20 cellular contexts compared by ENCODE assay signal in the genomic region with DNA sequence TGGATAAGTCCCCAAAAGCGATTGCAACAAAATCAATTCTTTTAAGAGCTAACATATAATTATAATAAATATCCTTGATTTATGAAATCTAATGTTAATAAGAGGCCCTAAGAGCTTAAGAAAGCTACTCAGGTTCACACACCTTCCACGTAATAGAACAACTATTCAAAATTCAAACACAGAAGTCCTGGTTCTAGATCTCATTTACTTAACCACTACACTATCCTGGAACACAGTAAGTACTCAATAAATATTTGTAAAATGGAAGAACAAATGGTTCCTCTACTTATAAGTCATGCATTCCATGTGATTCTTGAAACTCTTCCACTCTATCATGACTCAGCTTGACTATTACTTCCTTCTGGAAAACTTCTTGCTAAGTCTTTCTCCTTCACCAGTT.
DNase-seq lines count a peak whose midpoint lies in the region; ATAC-seq, FAIRE-seq and TF ChIP-seq lines count a peak whose summit lies in the region.
"Had no signal": no experiment of that assay in that cellular context is flagged by ENCODE, and none has a peak within 500 bp of the region (broad histone marks: within the 10 kb centered on the region; RNA-seq: fewer than 3 reads in every experiment).

No MANE protein-coding gene starts in this region.

- 70 to 85% methylated on average over 2 of the region's 2 CpGs for WGBS in pancreas, 2 donors

- intact Hi-C loops in lower lobe of right lung (cut with DNase I) (no loop called here), pancreas (cut with DNase I) (no loop called here)

- H3K4me1 ChIP-seq in lower lobe of right lung = no peaks in the 10 kb centered on the region
- H3K4me1 ChIP-seq in pancreas = no peaks in the 10 kb centered on the region
- H3K4me1 ChIP-seq: BLaER1 treated with 17β-estradiol and CSF1 and Interleukin-3, amounts not matched to agents 10 nM and 100 nM had no signal

- FAIRE-seq in pancreas (lab: Jason Lieb, UNC) = no peak
- FAIRE-seq: H54, HepG2 had no signal

- no peak overlapping the region for H3K27ac Mint-ChIP-seq in chondrocyte (ENCODE audit: unreplicated experiment)
- H3K27ac Mint-ChIP-seq: B cell; CD8-positive, alpha-beta T cell; HFFc6; IgD-negative memory B cell had no signal

- H3K36me3 Mint-ChIP-seq in chondrocyte (ENCODE audit: low read depth) = no peaks in the 10 kb centered on the region
- H3K36me3 Mint-ChIP-seq: CD8-positive, alpha-beta T cell; IgD-negative memory B cell had no signal

- peak; percentile 41 to 85 for ATAC-seq in lower lobe of right lung
- ATAC-seq in pancreas = no peak
- ATAC-seq: CD8-positive, alpha-beta T cell; HCT116; HepG2 had no signal

- H3K27me3 ChIP-seq in lower lobe of right lung (ENCODE audit: low read depth) = no peaks in the 10 kb centered on the region
- no peaks in the 10 kb centered on the region for H3K27me3 ChIP-seq in MG63
- no peaks in the 10 kb centered on the region for H3K27me3 ChIP-seq in pancreas
- H3K27me3 ChIP-seq: BLaER1 treated with 17β-estradiol and CSF1 and Interleukin-3, amounts not matched to agents 10 nM and 100 nM had no signal

- no peak overlapping the region for H3K4me3 Mint-ChIP-seq in chondrocyte (ENCODE audit: unreplicated experiment)
- H3K4me3 Mint-ChIP-seq: B cell; CD8-positive, alpha-beta T cell; HFFc6; IgD-negative memory B cell had no signal

- no peaks in the 10 kb centered on the region for H3K36me3 ChIP-seq in lower lobe of right lung
- no peaks in the 10 kb centered on the region for H3K36me3 ChIP-seq in MG63
- no peaks in the 10 kb centered on the region for H3K36me3 ChIP-seq in pancreas
- H3K36me3 ChIP-seq: BLaER1 treated with 17β-estradiol and CSF1 and Interleukin-3, amounts not matched to agents 10 nM and 100 nM had no signal

- H3K27ac ChIP-seq in lower lobe of right lung (no peak overlapping the region), pancreas (no peak overlapping the region)
- H3K27ac ChIP-seq: BLaER1 treated with 17β-estradiol and CSF1 and Interleukin-3, amounts not matched to agents 10 nM and 100 nM; GM23248 had no signal

- H3K27me3 Mint-ChIP-seq in chondrocyte (ENCODE audit: low read depth) = peaks cover 12% of the 10 kb centered on the region
- H3K27me3 Mint-ChIP-seq: B cell, IgD-negative memory B cell had no signal

- H3K4me3 ChIP-seq in fibroblast of mammary gland (ENCODE audit: control insufficient read depth, low read depth, low read length) = no peak overlapping the region
- H3K4me3 ChIP-seq in lower lobe of right lung = no peak overlapping the region
- H3K4me3 ChIP-seq in MG63 = no peak overlapping the region
- no peak overlapping the region for H3K4me3 ChIP-seq in pancreas
- H3K4me3 ChIP-seq: BLaER1 treated with 17β-estradiol and CSF1 and Interleukin-3, amounts not matched to agents 10 nM and 100 nM; GM23248 had no signal

- H3K9me3 Mint-ChIP-seq in chondrocyte (ENCODE audit: low read depth) = no peaks in the 10 kb centered on the region
- H3K9me3 Mint-ChIP-seq: CD8-positive, alpha-beta T cell; IgD-negative memory B cell had no signal

- TF ChIP-seq CTCF in fibroblast of mammary gland (conservative IDR thresholded peaks at IDR 0.05; ENCODE audit: control insufficient read depth, insufficient read depth, low read depth, low read length) (no peak), lower lobe of right lung (IDR thresholded peaks at IDR 0.05) (no peak), chondrocyte (IDR thresholded peaks at IDR 0.05) (no peak), pancreas (IDR thresholded peaks at IDR 0.05) (no peak)

- DNase-seq in HCEC 1CT (peak; percentile 23), astrocyte of the hippocampus (ENCODE audit: low read depth, low spot score) (peak; percentile 5), fibroblast of mammary gland (ENCODE audit: low read depth) (peak; percentile 68), lower lobe of right lung (no peak), SW480 (ENCODE audit: low spot score) (no peak), chondrocyte (ENCODE audit: low spot score) (no peak), MG63 (no peak), pancreas (no peak)
- DNase-seq: CD8-positive, alpha-beta T cell; DMS79 treated with DMSO at 0.1 percent for 48 hours; GF-D8; GM23248; HFFc6; KBM-7 had no signal

- H3K4me1 Mint-ChIP-seq in chondrocyte (ENCODE audit: low read depth) = no peaks in the 10 kb centered on the region
- H3K4me1 Mint-ChIP-seq: B cell had no signal

- H3K9me3 ChIP-seq in lower lobe of right lung (no peaks in the 10 kb centered on the region), MG63 (no peaks in the 10 kb centered on the region), pancreas (no peaks in the 10 kb centered on the region)
- H3K9me3 ChIP-seq: BLaER1 treated with 17β-estradiol and CSF1 and Interleukin-3, amounts not matched to agents 10 nM and 100 nM had no signal

Comparison
In these comparisons a context has a peak if more than half of its experiments do, and no peak if none do; other contexts are left out.
1. DNase-seq: peak in HCEC 1CT (single experiment), astrocyte of the hippocampus (single experiment) and fibroblast of mammary gland (single experiment); none in lower lobe of right lung (single experiment), SW480 (single experiment), chondrocyte (single experiment), MG63 (single experiment) and pancreas (0 of 6).
2. ATAC-seq: peak in lower lobe of right lung (2 of 2); none in pancreas (0 of 4).